9 cellular contexts compared by ENCODE assay signal in the genomic region with DNA sequence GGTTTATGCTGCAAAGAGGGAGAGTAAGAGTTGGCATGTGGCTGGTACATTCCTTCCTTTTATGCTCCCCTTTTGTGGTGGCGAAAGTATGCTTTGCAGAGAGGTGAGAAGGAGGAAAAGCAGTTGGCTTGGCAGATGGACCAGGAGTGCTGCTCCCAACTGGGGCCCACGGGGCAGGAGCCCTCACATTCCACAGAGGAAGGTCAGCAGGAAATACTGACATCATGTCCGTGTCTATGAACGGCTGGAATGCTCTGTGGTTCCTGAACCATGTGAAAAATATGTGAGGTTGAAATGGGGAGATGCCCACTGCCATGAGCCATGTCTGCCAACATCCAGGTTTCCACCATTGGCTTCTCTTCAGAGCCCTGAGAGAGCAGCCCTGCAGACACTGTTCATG. TPM values are rescaled to one million over a fixed set of nuclear protein-coding genes. Genes with fewer than 3 reads are reported as not detected.
DNase-seq lines count a peak whose midpoint lies in the region; ATAC-seq and TF ChIP-seq lines count a peak whose summit lies in the region.
"Had no signal": no experiment of that assay in that cellular context is flagged by ENCODE, and none has a peak within 500 bp of the region (broad histone marks: within the 10 kb centered on the region; RNA-seq: fewer than 3 reads in every experiment).

No MANE protein-coding gene starts in this region.

- peaks cover 48% of the 10 kb centered on the region in 2 donors for H3K27me3 Mint-ChIP-seq in natural killer cell (ENCODE audit: low read depth in 2 of 2)

- no peaks in the 10 kb centered on the region for H3K36me3 ChIP-seq in testis (ENCODE audit: low read depth, missing control alignments)

- no peak for TF ChIP-seq CTCF in AG09319 (IDR thresholded peaks at IDR 0.05; ENCODE audit: low read depth, low read length)
- no peak for TF ChIP-seq CTCF in testis (IDR thresholded peaks at IDR 0.05)
- no peak for TF ChIP-seq CTCF in natural killer cell (IDR thresholded peaks at IDR 0.05)

- no peak for TF ChIP-seq POLR2A in testis (IDR thresholded peaks at IDR 0.05)

- no peak overlapping the region for H3K27ac Mint-ChIP-seq in natural killer cell

- no peaks in the 10 kb centered on the region for H3K9me3 Mint-ChIP-seq in natural killer cell

- DNase-seq in AG09319 (ENCODE audit: extremely low read depth, low read depth), result peak; percentile 67
- peak; percentile 48 for DNase-seq in LoVo (ENCODE audit: low spot score)
- peak; percentile 75 for DNase-seq in dermis blood vessel endothelial cell
- DNase-seq in mesenteric fat pad (ENCODE audit: low spot score), result peak; percentile 45
- no peak for DNase-seq in testis
- no peak for DNase-seq in ecto neural progenitor cell (ENCODE audit: low spot score)
- DNase-seq in natural killer cell, result no peak
- DNase-seq: MV-4-11 had no signal

- H3K4me3 Mint-ChIP-seq in natural killer cell, result no peak overlapping the region

- H3K27me3 ChIP-seq in testis, result no peaks in the 10 kb centered on the region

- H3K27ac ChIP-seq in testis, result no peak overlapping the region

- no peaks in the 10 kb centered on the region for H3K9me3 ChIP-seq in testis

- ATAC-seq in HG03521 (IDR thresholded peaks at IDR 0.05; ENCODE audit: unreplicated experiment) (no peak), natural killer cell (no peak)

- WGBS in testis, 2 donors, result 71 to 72% methylated on average over 4 of the region's 4 CpGs

- H3K4me1 Mint-ChIP-seq in natural killer cell, result no peaks in the 10 kb centered on the region

- no peaks in the 10 kb centered on the region for H3K4me1 ChIP-seq in testis

- H3K36me3 Mint-ChIP-seq in natural killer cell, result no peaks in the 10 kb centered on the region

- intact Hi-C loops in testis (cut with DNase I; ENCODE audit: low total_unique reads), result no loop called here
- intact Hi-C loops in natural killer cell (cut with micrococcal nuclease), result no loop called here

- no peak overlapping the region for H3K4me3 ChIP-seq in testis

RNA-seq across cellular contexts. Expression of a gene that starts 33.3 kb away (rescaled TPM):
- total RNA-seq in dermis blood vessel endothelial cell, result 147 and 174 TPM in 2 replicates
- 88.6 TPM for total RNA-seq in mesenteric fat pad
- total RNA-seq in testis, result 100 to 1,000 TPM; 416 to 575 TPM
- 193 TPM for polyA plus RNA-seq in testis (ENCODE audit: insufficient read depth, low read depth, low replicate concordance)
- 1 to 10 TPM in 1 of 3 donors, under 1 TPM in 2; 0.40 to 1.4 (median 0.41) TPM for total RNA-seq in natural killer cell

Comparison
In these comparisons a context has a peak if more than half of its experiments do, and no peak if none do; other contexts are left out.
1. DNase-seq: peak in AG09319 (single experiment), LoVo (single experiment), dermis blood vessel endothelial cell (single experiment) and mesenteric fat pad (single experiment); none in testis (single experiment), ecto neural progenitor cell (single experiment) and natural killer cell (single experiment).
2. RNA of a gene that starts 33.3 kb away (total RNA-seq): 416 to 575 TPM in testis, 147 to 174 TPM in dermis blood vessel endothelial cell and 88.6 TPM in mesenteric fat pad (single experiment); 0.40 to 1.4 TPM in natural killer cell; every median in the first group is over 10 times any median in the second.